In the genomic region with DNA sequence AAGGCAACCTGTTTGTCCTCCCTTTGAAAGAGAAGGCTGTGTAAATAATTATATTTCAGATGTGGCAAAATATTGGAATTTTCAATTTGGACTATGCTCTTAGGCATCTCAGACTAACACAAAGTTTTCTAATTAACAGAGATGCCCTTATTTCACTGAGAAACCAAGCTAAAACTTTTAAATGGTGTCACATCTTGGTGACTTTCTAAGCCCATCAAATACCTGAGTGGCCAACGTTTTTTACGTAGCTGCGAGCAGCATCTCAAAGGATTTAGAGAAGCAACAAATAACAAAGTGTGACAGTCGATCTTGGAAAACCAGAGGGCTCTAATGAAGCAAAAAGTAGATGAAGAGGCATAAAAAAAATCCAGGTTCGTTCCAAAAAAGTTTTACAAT, we compare ENCODE assay signal across 11 cellular contexts. TPM values are rescaled to one million over a fixed set of nuclear protein-coding genes. Genes with fewer than 3 reads are reported as not detected.
A peak's percentile ranks its signal among the peaks of the same experiment; 100 is the strongest.
DNase-seq lines count a peak whose midpoint lies in the region; ATAC-seq, FAIRE-seq and TF ChIP-seq lines count a peak whose summit lies in the region.
"Had no signal": no experiment of that assay in that cellular context is flagged by ENCODE, and none has a peak within 500 bp of the region (broad histone marks: within the 10 kb centered on the region; RNA-seq: fewer than 3 reads in every experiment).

No MANE protein-coding gene starts in this region.

- peak overlapping the region; percentile 98 for H3K4me2 ChIP-seq in PC-9

- H3K9me3 ChIP-seq in PC-9 (ENCODE audit: insufficient read depth, low read depth) = no peaks in the 10 kb centered on the region
- no peaks in the 10 kb centered on the region for H3K9me3 ChIP-seq in right cardiac atrium (ENCODE audit: control insufficient read depth, low read length)
- H3K9me3 ChIP-seq in gastrocnemius medialis = no peaks in the 10 kb centered on the region

- H3K79me2 ChIP-seq in PC-9 (ENCODE audit: low read depth) = no peaks in the 10 kb centered on the region

- intact Hi-C loops in PC-9 (cut with micrococcal nuclease; ENCODE audit: unreplicated experiment) (no loop called here), right cardiac atrium (cut with DNase I) (loop anchor here in 1 of 4 donors (5.0 kb wide), 1 partner anchor 434 kb away; no protein-coding TSS in a partner anchor), gastrocnemius medialis (cut with DNase I; ENCODE audit: low total_unique reads) (loop anchor here (5.0 kb wide), 3 partner anchors 239 to 784 kb away; a partner anchor contains a TSS)

- H3K27me3 ChIP-seq in PC-9 (ENCODE audit: insufficient read depth, low read depth) = peaks cover 38% of the 10 kb centered on the region
- no peaks in the 10 kb centered on the region for H3K27me3 ChIP-seq in right cardiac atrium (ENCODE audit: control insufficient read depth, insufficient read depth)
- H3K27me3 ChIP-seq in gastrocnemius medialis = no peaks in the 10 kb centered on the region

- CTCF ChIA-PET in PC-9 (lab: Charles Lee) = interaction anchor here (0.5 kb wide), 1 partner anchor 433 kb away, joined by 3 read pairs; no protein-coding TSS in a partner anchor

- H3K27ac ChIP-seq in PC-9 = no peak overlapping the region
- peak overlapping the region; percentile 23 for H3K27ac ChIP-seq in right cardiac atrium (ENCODE audit: low read length)
- H3K27ac ChIP-seq in gastrocnemius medialis = peak overlapping the region; percentile 89 to 99 (median 94)

- no peak for TF ChIP-seq CTCF in PC-9 (conservative IDR thresholded peaks at IDR 0.05)
- no peak for TF ChIP-seq CTCF in gastrocnemius medialis (IDR thresholded peaks at IDR 0.05 in 4 of 5, conservative IDR thresholded peaks at IDR 0.05 in 1 of 5)

- H3K4me1 ChIP-seq in PC-9 (replicated peaks; ENCODE audit: insufficient read depth) = peaks cover 20% of the 10 kb centered on the region
- no peaks in the 10 kb centered on the region for H3K4me1 ChIP-seq in right cardiac atrium (ENCODE audit: control insufficient read depth, insufficient read depth, low read length)
- peaks cover 16 to 35% of the 10 kb centered on the region in 2 donors for H3K4me1 ChIP-seq in gastrocnemius medialis

- peak; percentile 29 for FAIRE-seq in GM18507 (lab: Jason Lieb, UNC)
- FAIRE-seq: endometrium had no signal

- no TSS peak for BruUV-seq in PC-9 (replicated peaks; lab: Mats Ljungman, UMichigan)

- 58% methylated on average over 5 of the region's 5 CpGs for WGBS in right cardiac atrium

- H2AFZ ChIP-seq in PC-9 = no peak overlapping the region

- H3K9me2 ChIP-seq in PC-9 (ENCODE audit: insufficient read depth) = no peaks in the 10 kb centered on the region

- POLR2A ChIA-PET in PC-9 (lab: Charles Lee; ENCODE audit: unreplicated experiment) = no interaction called here

- in situ Hi-C loops in gastrocnemius medialis (cut with MboI; ENCODE audit: low sequenced_read_pairs in 4 of 4) (no loop called here), G401 (cut with HindIII; ENCODE audit: low sequenced_read_pairs) (no loop called here)

- TF ChIP-seq POLR2A in gastrocnemius medialis (IDR thresholded peaks at IDR 0.05) = no peak

- H3F3A ChIP-seq in PC-9 (ENCODE audit: insufficient read depth, low read depth) = peaks cover 6% of the 10 kb centered on the region; the same call in 1 of the 2 replicates

- H3K4me3 ChIP-seq in PC-9 (no peak overlapping the region), right cardiac atrium (ENCODE audit: low read length) (peak overlapping the region; percentile 66), gastrocnemius medialis (peak overlapping the region; percentile 73 to 86 (median 85))

- no peak for ATAC-seq in right cardiac atrium
- ATAC-seq in gastrocnemius medialis = no peak
- no peak for ATAC-seq in HG03354 (IDR thresholded peaks at IDR 0.05; ENCODE audit: poor library complexity, severe bottlenecking, unreplicated experiment)

- DNase-seq in GM18507 (ENCODE audit: extremely low spot score, insufficient read length, low read depth) (no peak), PC-9 (no peak), right cardiac atrium (no peak), gastrocnemius medialis (no peak), NCI-H2227 treated with DMSO at 0.1 percent for 48 hours (lab: John Stamatoyannopoulos, UW) (no peak), G401 (ENCODE audit: low spot score) (no peak), NK-92 (lab: John Stamatoyannopoulos, UW; ENCODE audit: unreplicated experiment) (no peak)
- DNase-seq: stimulated activated CD4-positive, alpha-beta T cell treated with anti-CD3 and anti-CD28 coated beads, Interleukin-1b, Interleukin-23, amount 100 ng/mL, for 48 hours had no signal

- no peaks in the 10 kb centered on the region for H3K36me3 ChIP-seq in PC-9 (ENCODE audit: low read depth)
- no peaks in the 10 kb centered on the region for H3K36me3 ChIP-seq in gastrocnemius medialis

- no peaks in the 10 kb centered on the region for H4K20me1 ChIP-seq in PC-9 (ENCODE audit: insufficient read depth)

RNA-seq across cellular contexts. Expression of a gene that starts 3.4 kb away (rescaled TPM):
- 0.15 TPM in 1 of 2 replicates, not detected in the other for total RNA-seq in PC-9 (2021)
- total RNA-seq in right cardiac atrium = 1 to 10 TPM; 2.6 to 6.0 (median 3.7) TPM
- 3.1 TPM for polyA plus RNA-seq in right cardiac atrium
- 1 to 10 TPM; 5.9 to 9.0 (median 7.4) TPM for total RNA-seq in gastrocnemius medialis
- not detected in 2 replicates for total RNA-seq in G401 (2014; rRNA removed; shearing (Covaris generic))
- total RNA-seq: lung microvascular endothelial cell had no signal

RNA-seq across cellular contexts. Expression of a gene that starts 44.7 kb away (rescaled TPM):
- total RNA-seq in PC-9 (2021) (47.6 and 51.0 TPM in 2 replicates), right cardiac atrium (10 to 100 TPM; 12.6 to 18.6 (median 17.0) TPM), gastrocnemius medialis (1 to 10 TPM; 7.0 to 9.5 (median 9.2) TPM)
- 5.9 TPM for polyA plus RNA-seq in right cardiac atrium
- total RNA-seq in G401 (2014; rRNA removed; shearing (Covaris generic)) = 1.9 and 6.3 TPM in 2 replicates
